17 cellular contexts compared by ENCODE assay signal in genomic region chr2:191941376-191941775, GRCh38.
DNase-seq lines count a peak whose midpoint lies in the region; ATAC-seq, FAIRE-seq and TF ChIP-seq lines count a peak whose summit lies in the region.
"Had no signal": no experiment of that assay in that cellular context is flagged by ENCODE, and none has a peak within 500 bp of the region (broad histone marks: within the 10 kb centered on the region; RNA-seq: fewer than 3 reads in every experiment).

No MANE protein-coding gene starts in this region.

- TF ChIP-seq CTCF in SK-N-SH (IDR thresholded peaks at IDR 0.05) (no peak), keratinocyte (optimal IDR thresholded peaks at IDR 0.05 in 1 of 3, IDR thresholded peaks at IDR 0.05 in 1 of 3, conservative IDR thresholded peaks at IDR 0.05 in 1 of 3; ENCODE audit: extremely low read depth in 1 of 3, insufficient read depth in 2 of 3, low read length in 3 of 3) (no peak), sigmoid colon (IDR thresholded peaks at IDR 0.05) (no peak), foreskin fibroblast (IDR thresholded peaks at IDR 0.05; ENCODE audit: low read depth, low read length) (no peak)

- no peaks in the 10 kb centered on the region for H3F3A ChIP-seq in SK-N-SH (replicated peaks; ENCODE audit: insufficient read depth)

- peaks cover 9 to 13% of the 10 kb centered on the region in 2 experiments; a peak in 3 of 4 replicates for H3K4me1 ChIP-seq in SK-N-SH (ENCODE audit: control insufficient read depth in 1 of 2, insufficient read depth in 2 of 2, low read depth in 1 of 2, low read length in 1 of 2)
- H3K4me1 ChIP-seq in keratinocyte (ENCODE audit: control insufficient read depth, extremely low read depth, insufficient read depth, low read length): peaks cover 18% of the 10 kb centered on the region
- peaks cover 0 to 50% (median 33%) of the 10 kb centered on the region in 4 donors for H3K4me1 ChIP-seq in sigmoid colon
- H3K4me1 ChIP-seq: BLaER1 treated with 17β-estradiol and CSF1 and Interleukin-3, amounts not matched to agents 10 nM and 100 nM had no signal

- CTCF ChIA-PET in SK-N-SH (lab: Yijun Ruan, JAX): no interaction called here

- H3K9me3 ChIP-seq in SK-N-SH: no peaks in the 10 kb centered on the region
- H3K9me3 ChIP-seq in keratinocyte (ENCODE audit: control insufficient read depth, low read depth, low read length): no peaks in the 10 kb centered on the region
- no peaks in the 10 kb centered on the region for H3K9me3 ChIP-seq in sigmoid colon
- H3K9me3 ChIP-seq: BLaER1 treated with 17β-estradiol and CSF1 and Interleukin-3, amounts not matched to agents 10 nM and 100 nM had no signal

- H3K9me2 ChIP-seq in SK-N-SH: no peaks in the 10 kb centered on the region

- TF ChIP-seq POLR2A in sigmoid colon (IDR thresholded peaks at IDR 0.05): no peak

- dilution Hi-C loops in keratinocyte (cut with MboI; ENCODE audit: extremely low pct_ligation_motif_present, low sequenced_read_pairs): no loop called here

- H2AFZ ChIP-seq in SK-N-SH (ENCODE audit: low read depth) (no peak overlapping the region), keratinocyte (ENCODE audit: control insufficient read depth, low read length) (no peak overlapping the region)

- H3K4me2 ChIP-seq in SK-N-SH: no peak overlapping the region
- peak overlapping the region; percentile 11 for H3K4me2 ChIP-seq in keratinocyte (ENCODE audit: control insufficient read depth, extremely low read depth, insufficient read depth, low read depth, low read length)
- H3K4me2 ChIP-seq: BLaER1 treated with 17β-estradiol and CSF1 and Interleukin-3, amounts not matched to agents 10 nM and 100 nM had no signal

- H3K9me1 ChIP-seq in keratinocyte (ENCODE audit: control insufficient read depth, extremely low read depth, insufficient read depth, low read length): no peaks in the 10 kb centered on the region

- H3K27ac ChIP-seq in SK-N-SH (ENCODE audit: low read depth in 2 of 2, low read length in 1 of 2): peak overlapping the region in 1 of 2 experiments; percentile 65; a peak in 1 of 4 replicates
- H3K27ac ChIP-seq in keratinocyte (ENCODE audit: control insufficient read depth, insufficient read depth, low read length): no peak overlapping the region
- H3K27ac ChIP-seq in sigmoid colon: peak overlapping the region in 3 of 4 donors; percentile 76 to 84 (median 79)
- H3K27ac ChIP-seq: BLaER1 treated with 17β-estradiol and CSF1 and Interleukin-3, amounts not matched to agents 10 nM and 100 nM had no signal

- WGBS in SK-N-SH (ENCODE audit: low lambda C conversion rate): 66% methylated on average over 3 of the region's 3 CpGs
- WGBS in sigmoid colon, 2 donors: 80 to 87% methylated on average over 3 of the region's 3 CpGs

- intact Hi-C loops in sigmoid colon (cut with DNase I): no loop called here

- H3K27me3 ChIP-seq in SK-N-SH (ENCODE audit: insufficient read depth) (no peaks in the 10 kb centered on the region), keratinocyte (ENCODE audit: control insufficient read depth, extremely low read depth, insufficient read depth, low read length) (no peaks in the 10 kb centered on the region), sigmoid colon (no peaks in the 10 kb centered on the region)
- H3K27me3 ChIP-seq: BLaER1 treated with 17β-estradiol and CSF1 and Interleukin-3, amounts not matched to agents 10 nM and 100 nM had no signal

- no peaks in the 10 kb centered on the region for H3K79me2 ChIP-seq in SK-N-SH (ENCODE audit: insufficient read depth)
- no peaks in the 10 kb centered on the region for H3K79me2 ChIP-seq in keratinocyte (ENCODE audit: control insufficient read depth, insufficient read depth, low read length)

- TF ChIP-seq RAD21 in SK-N-SH (IDR thresholded peaks at IDR 0.05; ENCODE audit: low read length): no peak

- no peaks in the 10 kb centered on the region for H3K36me3 ChIP-seq in SK-N-SH (replicated peaks in 1 of 2; ENCODE audit: control insufficient read depth in 1 of 2, insufficient read depth in 2 of 2, low read length in 1 of 2)
- no peaks in the 10 kb centered on the region for H3K36me3 ChIP-seq in keratinocyte (ENCODE audit: control insufficient read depth in 2 of 2, extremely low read depth in 1 of 2, insufficient read depth in 2 of 2, low read length in 2 of 2)
- no peaks in the 10 kb centered on the region for H3K36me3 ChIP-seq in sigmoid colon
- H3K36me3 ChIP-seq: BLaER1 treated with 17β-estradiol and CSF1 and Interleukin-3, amounts not matched to agents 10 nM and 100 nM had no signal

- H3K4me3 ChIP-seq in SK-N-SH (ENCODE audit: low read depth in 2 of 2, low read length in 1 of 2): no peak overlapping the region
- no peak overlapping the region for H3K4me3 ChIP-seq in keratinocyte (ENCODE audit: control insufficient read depth in 2 of 3, extremely low read depth in 1 of 3, insufficient read depth in 2 of 3, low read depth in 1 of 3, low read length in 3 of 3)
- no peak overlapping the region for H3K4me3 ChIP-seq in sigmoid colon
- no peak overlapping the region for H3K4me3 ChIP-seq in foreskin fibroblast (ENCODE audit: low read depth in 1 of 2, low read length in 2 of 2)
- H3K4me3 ChIP-seq: BLaER1 treated with 17β-estradiol and CSF1 and Interleukin-3, amounts not matched to agents 10 nM and 100 nM; GM12878 had no signal

- TF ChIP-seq EP300 in SK-N-SH (IDR thresholded peaks at IDR 0.05; ENCODE audit: borderline replicate concordance in 1 of 2, low read depth in 1 of 2, low read length in 1 of 2) (0 out of 4 replicates have a peak, but pooled peaks of 1 of the 2 experiments have one; percentile 22), sigmoid colon (IDR thresholded peaks at IDR 0.05) (no peak)

- H3K9ac ChIP-seq in SK-N-SH: no peak overlapping the region
- no peak overlapping the region for H3K9ac ChIP-seq in keratinocyte (ENCODE audit: control insufficient read depth, extremely low read depth, insufficient read depth, low read length)
- H3K9ac ChIP-seq: BLaER1 treated with 17β-estradiol and CSF1 and Interleukin-3, amounts not matched to agents 10 nM and 100 nM had no signal

- POLR2A ChIA-PET in SK-N-SH (lab: Yijun Ruan, JAX): no interaction called here

- H4K20me1 ChIP-seq in SK-N-SH (ENCODE audit: insufficient read depth) (no peaks in the 10 kb centered on the region), keratinocyte (ENCODE audit: control insufficient read depth, extremely low read depth, insufficient read depth, low read length) (no peaks in the 10 kb centered on the region)
- H4K20me1 ChIP-seq: BLaER1 treated with 17β-estradiol and CSF1 and Interleukin-3, amounts not matched to agents 10 nM and 100 nM had no signal

- no peak for ATAC-seq in GM18498 (IDR thresholded peaks at IDR 0.05; ENCODE audit: unreplicated experiment)
- ATAC-seq: GM12878, HepG2 had no signal

- no peak for FAIRE-seq in keratinocyte (lab: Jason Lieb, UNC)
- FAIRE-seq: GM12878, HepG2, HTR-8/SVneo had no signal

- DNase-seq in NCI-H446 treated with DMSO at 0.1 percent for 48 hours (lab: John Stamatoyannopoulos, UW) (peak; percentile 19), NCI-H446 (lab: John Stamatoyannopoulos, UW) (no peak), SK-N-SH (no peak), keratinocyte (ENCODE audit: low read depth, low spot score) (no peak), sigmoid colon (no peak), AG08395 (ENCODE audit: low spot score) (no peak), foreskin fibroblast (no peak)
- DNase-seq: 8988T; CD4-positive, CD25-positive, alpha-beta regulatory T cell; DMS 273 treated with DMSO at 0.1 percent for 48 hours; GOT3; H9 had no signal

TF ChIP-seq in SK-N-SH, 30 proteins besides CTCF, POLR2A, EP300 and RAD21:
- TF ChIP-seq TEAD4 (IDR thresholded peaks at IDR 0.05; ENCODE audit: borderline replicate concordance, insufficient read depth) (no peak), PBX3 (IDR thresholded peaks at IDR 0.05) (peak; percentile 58), TCF12 (IDR thresholded peaks at IDR 0.05) (peak; percentile 54)
